ENCODE assay signal across 10 cellular contexts in genomic region chr5:132268698-132269551, GRCh38. TPM values are rescaled to one million over a fixed set of nuclear protein-coding genes. Genes with fewer than 3 reads are reported as not detected.
DNase-seq lines count a peak whose midpoint lies in the region; ATAC-seq and TF ChIP-seq lines count a peak whose summit lies in the region.
"Had no signal": no experiment of that assay in that cellular context is flagged by ENCODE, and none has a peak within 500 bp of the region (broad histone marks: within the 10 kb centered on the region; RNA-seq: fewer than 3 reads in every experiment).

No MANE protein-coding gene starts in this region.

- H3K27ac ChIP-seq in coronary artery (peak overlapping the region in 1 of 2 donors; percentile 94), A673 (ENCODE audit: low read depth, low read length, poor library complexity, severe bottlenecking) (no peak overlapping the region)
- H3K27ac ChIP-seq: upper lobe of left lung had no signal

- peak; percentile 11 for DNase-seq in activated CD4-positive, alpha-beta memory T cell treated with anti-CD3 and anti-CD28 coated beads, Interleukin-2, amount 10 ng/mL, durations not matched to agents 7 days and 5 days
- DNase-seq in activated CD4-positive, alpha-beta memory T cell treated with anti-CD3 and anti-CD28 coated beads for 36 hours = no peak
- DNase-seq in coronary artery (ENCODE audit: low spot score) = peak; percentile 75
- peak; percentile 80 for DNase-seq in type B pancreatic cell (ENCODE audit: extremely low spot score, unreplicated experiment)
- DNase-seq in A673 (ENCODE audit: low spot score) = no peak
- no peak for DNase-seq in stimulated activated CD8-positive, alpha-beta memory T cell treated with anti-CD3 and anti-CD28 coated beads, Interleukin-4, amount 100 ng/mL, for 48 hours
- no peak for DNase-seq in NCI-H446 (lab: John Stamatoyannopoulos, UW)
- DNase-seq: activated naive CD4-positive, alpha-beta T cell had no signal

- H3K9me3 Mint-ChIP-seq in activated CD4-positive, alpha-beta memory T cell treated with anti-CD3 and anti-CD28 coated beads, Interleukin-2, amount 10 ng/mL, durations not matched to agents 7 days and 5 days = no peaks in the 10 kb centered on the region
- no peaks in the 10 kb centered on the region for H3K9me3 Mint-ChIP-seq in activated CD4-positive, alpha-beta memory T cell treated with anti-CD3 and anti-CD28 coated beads for 36 hours
- no peaks in the 10 kb centered on the region for H3K9me3 Mint-ChIP-seq in type B pancreatic cell

- CTCF ChIA-PET in activated CD4-positive, alpha-beta memory T cell treated with anti-CD3 and anti-CD28 coated beads, Interleukin-2, amount 10 ng/mL, durations not matched to agents 7 days and 5 days (lab: Charles Lee) = interaction anchor here (0.7 kb wide), 1 partner anchor 12 kb away, joined by 3 read pairs; no protein-coding TSS in a partner anchor
- CTCF ChIA-PET in activated CD4-positive, alpha-beta memory T cell treated with anti-CD3 and anti-CD28 coated beads for 36 hours (lab: Charles Lee) = no interaction called here
- CTCF ChIA-PET in A673 (lab: Charles Lee) = no interaction called here

- no peaks in the 10 kb centered on the region for H3K36me3 ChIP-seq in A673 (ENCODE audit: insufficient read depth, low read length, poor library complexity, severe bottlenecking)
- H3K36me3 ChIP-seq: upper lobe of left lung had no signal

- POLR2A ChIA-PET in activated CD4-positive, alpha-beta memory T cell treated with anti-CD3 and anti-CD28 coated beads, Interleukin-2, amount 10 ng/mL, durations not matched to agents 7 days and 5 days (lab: Charles Lee) = no interaction called here
- POLR2A ChIA-PET in activated CD4-positive, alpha-beta memory T cell treated with anti-CD3 and anti-CD28 coated beads for 36 hours (lab: Charles Lee) = no interaction called here
- POLR2A ChIA-PET in A673 (lab: Charles Lee; ENCODE audit: low non-redundant PET) = no interaction called here

- intact Hi-C loops in activated CD4-positive, alpha-beta memory T cell treated with anti-CD3 and anti-CD28 coated beads for 36 hours (cut with micrococcal nuclease) = no loop called here
- intact Hi-C loops in A673 (cut with micrococcal nuclease; ENCODE audit: unreplicated experiment) = no loop called here

- H3K36me3 Mint-ChIP-seq in activated CD4-positive, alpha-beta memory T cell treated with anti-CD3 and anti-CD28 coated beads, Interleukin-2, amount 10 ng/mL, durations not matched to agents 7 days and 5 days (ENCODE audit: low read depth) = no peaks in the 10 kb centered on the region
- no peaks in the 10 kb centered on the region for H3K36me3 Mint-ChIP-seq in activated CD4-positive, alpha-beta memory T cell treated with anti-CD3 and anti-CD28 coated beads for 36 hours
- peaks cover 24% of the 10 kb centered on the region for H3K36me3 Mint-ChIP-seq in type B pancreatic cell

- no peak for TF ChIP-seq CTCF in coronary artery (IDR thresholded peaks at IDR 0.05)
- TF ChIP-seq CTCF in type B pancreatic cell (conservative IDR thresholded peaks at IDR 0.05) = no peak
- TF ChIP-seq CTCF in A673 (conservative IDR thresholded peaks at IDR 0.05; ENCODE audit: low read depth, low read length) = no peak

- H3K4me1 ChIP-seq in A673 (ENCODE audit: insufficient read depth, low read length, poor library complexity, severe bottlenecking) = no peaks in the 10 kb centered on the region

- no peak overlapping the region for H3K4me3 Mint-ChIP-seq in activated CD4-positive, alpha-beta memory T cell treated with anti-CD3 and anti-CD28 coated beads, Interleukin-2, amount 10 ng/mL, durations not matched to agents 7 days and 5 days
- H3K4me3 Mint-ChIP-seq in activated CD4-positive, alpha-beta memory T cell treated with anti-CD3 and anti-CD28 coated beads for 36 hours = no peak overlapping the region
- H3K4me3 Mint-ChIP-seq in type B pancreatic cell = no peak overlapping the region

- H3K4me3 ChIP-seq in coronary artery = no peak overlapping the region
- no peak overlapping the region for H3K4me3 ChIP-seq in A673 (ENCODE audit: low read depth, low read length, poor library complexity, severe bottlenecking)
- H3K4me3 ChIP-seq: upper lobe of left lung had no signal

- peak; percentile 63 for ATAC-seq in HG03039 (IDR thresholded peaks at IDR 0.05; ENCODE audit: unreplicated experiment)

- H3K27ac Mint-ChIP-seq in activated CD4-positive, alpha-beta memory T cell treated with anti-CD3 and anti-CD28 coated beads, Interleukin-2, amount 10 ng/mL, durations not matched to agents 7 days and 5 days = no peak overlapping the region
- H3K27ac Mint-ChIP-seq in activated CD4-positive, alpha-beta memory T cell treated with anti-CD3 and anti-CD28 coated beads for 36 hours = no peak overlapping the region
- H3K27ac Mint-ChIP-seq in type B pancreatic cell = peak overlapping the region; percentile 79

- no peaks in the 10 kb centered on the region for H3K27me3 ChIP-seq in A673 (replicated peaks; ENCODE audit: insufficient read depth, low read depth, low read length, poor library complexity)
- H3K27me3 ChIP-seq: upper lobe of left lung had no signal

- H3K4me1 Mint-ChIP-seq in activated CD4-positive, alpha-beta memory T cell treated with anti-CD3 and anti-CD28 coated beads, Interleukin-2, amount 10 ng/mL, durations not matched to agents 7 days and 5 days = peaks cover 10% of the 10 kb centered on the region
- peaks cover 8% of the 10 kb centered on the region for H3K4me1 Mint-ChIP-seq in activated CD4-positive, alpha-beta memory T cell treated with anti-CD3 and anti-CD28 coated beads for 36 hours (ENCODE audit: low read depth)
- peaks cover 44% of the 10 kb centered on the region for H3K4me1 Mint-ChIP-seq in type B pancreatic cell (ENCODE audit: unreplicated experiment)

- H3K27me3 Mint-ChIP-seq in activated CD4-positive, alpha-beta memory T cell treated with anti-CD3 and anti-CD28 coated beads, Interleukin-2, amount 10 ng/mL, durations not matched to agents 7 days and 5 days = peaks cover 13% of the 10 kb centered on the region
- H3K27me3 Mint-ChIP-seq in activated CD4-positive, alpha-beta memory T cell treated with anti-CD3 and anti-CD28 coated beads for 36 hours = peaks cover 11% of the 10 kb centered on the region
- no peaks in the 10 kb centered on the region for H3K27me3 Mint-ChIP-seq in type B pancreatic cell

- BruUV-seq in A673 (replicated peaks; lab: Mats Ljungman, UMichigan) = no TSS peak

- no peaks in the 10 kb centered on the region for H3K9me3 ChIP-seq in A673 (ENCODE audit: low read depth, low read length, poor library complexity, severe bottlenecking)
- H3K9me3 ChIP-seq: upper lobe of left lung had no signal

RNA-seq across cellular contexts. Expression of gene PDLIM4, which starts 11.4 kb away (rescaled TPM):
- not detected for total RNA-seq in activated CD4-positive, alpha-beta memory T cell treated with anti-CD3 and anti-CD28 coated beads, Interleukin-2, amount 10 ng/mL, durations not matched to agents 7 days and 5 days
- total RNA-seq in activated CD4-positive, alpha-beta memory T cell treated with anti-CD3 and anti-CD28 coated beads for 36 hours = not detected
- total RNA-seq in type B pancreatic cell (ENCODE audit: low replicate concordance) = 40.0 and 43.8 TPM in 2 replicates
- total RNA-seq in A673 (2021) = 6.0 and 8.9 TPM in 2 replicates

RNA-seq across cellular contexts. Expression of gene SLC22A4, which starts 25.3 kb away (rescaled TPM):
- total RNA-seq in activated CD4-positive, alpha-beta memory T cell treated with anti-CD3 and anti-CD28 coated beads, Interleukin-2, amount 10 ng/mL, durations not matched to agents 7 days and 5 days = under 1 TPM; 0.10 to 0.28 TPM
- total RNA-seq in activated CD4-positive, alpha-beta memory T cell treated with anti-CD3 and anti-CD28 coated beads for 36 hours = 1 to 10 TPM; 1.3 to 1.5 TPM
- total RNA-seq in type B pancreatic cell (ENCODE audit: low replicate concordance) = 1.3 and 2.0 TPM in 2 replicates
- 0.42 and 0.99 TPM in 2 replicates for total RNA-seq in A673 (2021)

RNA-seq across cellular contexts. Expression of gene P4HA2, which starts 41.3 kb away (rescaled TPM):
- total RNA-seq in activated CD4-positive, alpha-beta memory T cell treated with anti-CD3 and anti-CD28 coated beads, Interleukin-2, amount 10 ng/mL, durations not matched to agents 7 days and 5 days = 10 to 100 TPM in 1 of 2 experiments, 1 to 10 TPM in 1; 9.7 to 10.5 TPM
- total RNA-seq in activated CD4-positive, alpha-beta memory T cell treated with anti-CD3 and anti-CD28 coated beads for 36 hours = 1 to 10 TPM; 6.0 to 6.1 TPM
- total RNA-seq in type B pancreatic cell (ENCODE audit: low replicate concordance) (38.5 and 56.3 TPM in 2 replicates), A673 (2021) (2.8 and 3.3 TPM in 2 replicates)

Comparison
In these comparisons a context has a peak if more than half of its experiments do, and no peak if none do; other contexts are left out.
1. DNase-seq: peak in activated CD4-positive, alpha-beta memory T cell treated with anti-CD3 and anti-CD28 coated beads, Interleukin-2, amount 10 ng/mL, durations not matched to agents 7 days and 5 days (single experiment), coronary artery (single experiment) and type B pancreatic cell (single experiment); none in activated CD4-positive, alpha-beta memory T cell treated with anti-CD3 and anti-CD28 coated beads for 36 hours (single experiment), A673 (single experiment), stimulated activated CD8-positive, alpha-beta memory T cell treated with anti-CD3 and anti-CD28 coated beads, Interleukin-4, amount 100 ng/mL, for 48 hours (single experiment) and NCI-H446 (0 of 2).